17 cellular contexts compared by ENCODE assay signal in the genomic region with DNA sequence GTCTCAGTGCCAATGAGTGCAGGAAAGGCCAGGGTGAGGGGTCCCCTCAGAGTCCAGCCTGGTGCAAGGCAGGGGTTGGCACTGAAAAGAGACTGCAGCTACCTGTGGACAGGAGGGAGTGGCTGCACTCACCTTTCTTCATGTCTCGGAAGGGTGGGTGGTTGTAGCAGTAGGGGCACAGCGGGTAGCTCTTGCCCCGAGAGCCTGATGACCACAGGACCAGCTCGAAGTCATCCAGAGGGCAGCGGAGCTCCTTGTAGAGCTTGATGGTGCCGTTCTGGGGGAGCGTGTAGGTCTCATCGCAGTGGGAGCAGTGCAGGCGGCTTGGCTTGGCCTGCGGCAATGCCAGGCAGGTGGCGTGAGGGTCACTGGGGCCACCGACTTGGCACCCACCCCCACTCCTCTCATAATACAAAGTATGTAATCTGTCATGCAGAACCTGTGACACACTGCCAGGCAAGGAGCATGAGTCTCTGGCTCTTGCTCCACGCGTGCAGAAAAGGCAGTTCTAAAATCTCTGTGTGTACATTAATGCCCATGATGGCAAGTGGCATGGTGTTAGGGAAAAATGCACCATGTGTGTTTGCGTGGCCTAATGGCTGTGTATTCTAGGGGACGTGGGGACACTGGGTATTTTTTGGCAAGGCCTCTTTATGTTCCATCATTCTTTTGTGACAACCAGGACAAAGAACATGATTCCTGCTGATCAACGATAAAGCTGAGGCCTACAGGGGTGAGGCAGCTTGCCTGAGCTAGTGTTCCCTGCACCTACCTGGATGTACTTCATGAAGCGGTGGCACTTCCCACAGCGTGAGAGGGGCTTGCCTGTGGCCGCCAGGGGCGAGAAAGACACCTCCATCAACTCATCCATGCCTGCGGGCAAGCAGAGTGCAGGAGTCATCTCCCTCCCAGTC. TPM values are rescaled to one million over a fixed set of nuclear protein-coding genes. Genes with fewer than 3 reads are reported as not detected.
DNase-seq lines count a peak whose midpoint lies in the region; ATAC-seq, FAIRE-seq and TF ChIP-seq lines count a peak whose summit lies in the region.
"Had no signal": no experiment of that assay in that cellular context is flagged by ENCODE, and none has a peak within 500 bp of the region (broad histone marks: within the 10 kb centered on the region; RNA-seq: fewer than 3 reads in every experiment).

No MANE protein-coding gene starts in this region.

- TF ChIP-seq CTCF in PC-3 (conservative IDR thresholded peaks at IDR 0.05; ENCODE audit: low read depth, low read length) (no peak), GM12878 (IDR thresholded peaks at IDR 0.05 in 2 of 3, conservative IDR thresholded peaks at IDR 0.05 in 1 of 3; ENCODE audit: control insufficient read depth in 2 of 3, extremely low read depth in 1 of 3, insufficient read depth in 1 of 3, low read depth in 3 of 3, low read length in 3 of 3) (no peak), psoas muscle (IDR thresholded peaks at IDR 0.05) (no peak), suprapubic skin (IDR thresholded peaks at IDR 0.05) (no peak), osteocyte (IDR thresholded peaks at IDR 0.05) (no peak)

- no peak overlapping the region for H2BK15ac ChIP-seq in mesenchymal stem cell (ENCODE audit: low read depth, poor library complexity, severe bottlenecking)

- BruUV-seq in PC-3 (replicated peaks; lab: Mats Ljungman, UMichigan) = TSS peak; percentile 3
- TSS peak; percentile 47 for BruUV-seq in GM12878 (replicated peaks; lab: Mats Ljungman, UMichigan)

- H3K9me2 ChIP-seq in PC-3 (replicated peaks; ENCODE audit: low read length) = no peaks in the 10 kb centered on the region

- no peak overlapping the region for H3K18ac ChIP-seq in mesenchymal stem cell (ENCODE audit: low read depth in 1 of 2, low read length in 2 of 2)

- H3F3A ChIP-seq in PC-3 (ENCODE audit: low read length, unreplicated experiment) = no peaks in the 10 kb centered on the region

- H3K9me3 ChIP-seq in PC-3 (ENCODE audit: low read length) (no peaks in the 10 kb centered on the region), GM12878 (replicated peaks; ENCODE audit: control insufficient read depth, insufficient read depth, low read length) (no peaks in the 10 kb centered on the region), mesenchymal stem cell (ENCODE audit: control insufficient read depth, low read length) (no peaks in the 10 kb centered on the region), psoas muscle (no peaks in the 10 kb centered on the region), suprapubic skin (no peaks in the 10 kb centered on the region)
- H3K9me3 ChIP-seq: A549, BLaER1 had no signal

- H3K36me3 ChIP-seq in PC-3 (ENCODE audit: low read depth, low read length) (no peaks in the 10 kb centered on the region), GM12878 (ENCODE audit: control insufficient read depth in 2 of 2, insufficient read depth in 2 of 2, low read length in 1 of 2) (peaks cover 4 to 5% of the 10 kb centered on the region in 2 experiments; a peak in 3 of 4 replicates), mesenchymal stem cell (ENCODE audit: control insufficient read depth in 1 of 2, insufficient read depth in 2 of 2, low read depth in 1 of 2, low read length in 2 of 2) (peaks cover 50 to 57% of the 10 kb centered on the region in 2 experiments), psoas muscle (ENCODE audit: insufficient read depth in 1 of 2, low read depth in 1 of 2) (peaks cover 0 to 57% of the 10 kb centered on the region in 2 donors), suprapubic skin (peaks cover 50% of the 10 kb centered on the region)

- H2AK5ac ChIP-seq in mesenchymal stem cell (ENCODE audit: low read length, severe bottlenecking) = no peak overlapping the region

- no peak overlapping the region for H3K4me2 ChIP-seq in PC-3 (ENCODE audit: low read length)
- H3K4me2 ChIP-seq in GM12878 (ENCODE audit: control insufficient read depth, insufficient read depth) = no peak overlapping the region
- H3K4me2 ChIP-seq in mesenchymal stem cell (ENCODE audit: low read length, poor library complexity, severe bottlenecking) = no peak overlapping the region
- H3K4me2 ChIP-seq: A549, BLaER1 had no signal

- CTCF ChIA-PET in PC-3 (lab: Charles Lee) (no interaction called here), GM12878 (lab: Yijun Ruan, JAX) (no interaction called here)

- H2AFZ ChIP-seq in PC-3 (ENCODE audit: low read length) (no peak overlapping the region), GM12878 (ENCODE audit: control insufficient read depth, low read depth, low read length) (no peak overlapping the region), mesenchymal stem cell (ENCODE audit: low read depth, low read length) (no peak overlapping the region)

- TF ChIP-seq EP300 in GM12878 (IDR thresholded peaks at IDR 0.05; ENCODE audit: borderline replicate concordance in 1 of 2, control insufficient read depth in 1 of 2, low read depth in 2 of 2, low read length in 2 of 2) (no peak), suprapubic skin (IDR thresholded peaks at IDR 0.05) (no peak)

- H3K9me3 Mint-ChIP-seq in osteocyte (ENCODE audit: unreplicated experiment) = no peaks in the 10 kb centered on the region
- H3K9me3 Mint-ChIP-seq: CD14-positive monocyte; CD4-positive, alpha-beta memory T cell; H9 had no signal

- H3K4me3 ChIP-seq in PC-3 (ENCODE audit: low read length) = no peak overlapping the region
- H3K4me3 ChIP-seq in GM12878 = no peak overlapping the region
- no peak overlapping the region for H3K4me3 ChIP-seq in mesenchymal stem cell (ENCODE audit: insufficient read depth in 1 of 2, low read depth in 1 of 2, low read length in 2 of 2)
- H3K4me3 ChIP-seq in psoas muscle = no peak overlapping the region
- no peak overlapping the region for H3K4me3 ChIP-seq in suprapubic skin
- H3K4me3 ChIP-seq: A549, BLaER1 had no signal

- H4K20me1 ChIP-seq in PC-3 (ENCODE audit: low read length) (no peaks in the 10 kb centered on the region), GM12878 (ENCODE audit: control insufficient read depth, insufficient read depth) (no peaks in the 10 kb centered on the region)

- H3K23ac ChIP-seq in mesenchymal stem cell (ENCODE audit: low read length in 2 of 2) = no peak overlapping the region

- H2BK5ac ChIP-seq in mesenchymal stem cell (ENCODE audit: low read depth, low read length, poor library complexity, severe bottlenecking) = no peak overlapping the region

- H2BK12ac ChIP-seq in mesenchymal stem cell (ENCODE audit: low read length in 2 of 2) = no peak overlapping the region

- RAD21 ChIA-PET in GM12878 (lab: Charles Lee; ENCODE audit: unreplicated experiment) = no interaction called here

- H4K8ac ChIP-seq in mesenchymal stem cell (ENCODE audit: low read length) = no peak overlapping the region

- H3K27ac ChIP-seq in PC-3 (ENCODE audit: low read length) = no peak overlapping the region
- H3K27ac ChIP-seq in GM12878 (ENCODE audit: control insufficient read depth, insufficient read depth) = no peak overlapping the region
- H3K27ac ChIP-seq in mesenchymal stem cell (ENCODE audit: low read length, poor library complexity, severe bottlenecking) = no peak overlapping the region
- no peak overlapping the region for H3K27ac ChIP-seq in psoas muscle
- no peak overlapping the region for H3K27ac ChIP-seq in suprapubic skin
- H3K27ac ChIP-seq: A549, BLaER1 had no signal

- peak; percentile 39 for TF ChIP-seq POLR2A in GM12878 (IDR thresholded peaks at IDR 0.05; ENCODE audit: low read depth, low read length)
- no peak for TF ChIP-seq POLR2A in suprapubic skin (IDR thresholded peaks at IDR 0.05)

- SMC1A ChIA-PET in GM12878 (lab: Charles Lee; ENCODE audit: uncharacterized antibody, unreplicated experiment) = no interaction called here

- no peak overlapping the region for H3K9ac ChIP-seq in PC-3 (ENCODE audit: low read length)
- H3K9ac ChIP-seq in GM12878 (ENCODE audit: control insufficient read depth, insufficient read depth, low read length) = no peak overlapping the region
- H3K9ac ChIP-seq in mesenchymal stem cell (ENCODE audit: low read length) = no peak overlapping the region
- H3K9ac ChIP-seq: BLaER1 had no signal

- POLR2A ChIA-PET in PC-3 (lab: Charles Lee; ENCODE audit: unreplicated experiment) = interaction anchor here (0.6 kb wide), 1 partner anchor 9 kb away, joined by 7 read pairs; no protein-coding TSS in a partner anchor
- POLR2A ChIA-PET in GM12878 (lab: Charles Lee) = no interaction called here

- H3K79me1 ChIP-seq in mesenchymal stem cell (replicated peaks; ENCODE audit: low read length, poor library complexity, severe bottlenecking) = no peaks in the 10 kb centered on the region

- H3K4me1 ChIP-seq in PC-3 (ENCODE audit: insufficient read depth, low read length) (no peaks in the 10 kb centered on the region), GM12878 (ENCODE audit: control insufficient read depth, insufficient read depth, low read length) (no peaks in the 10 kb centered on the region), mesenchymal stem cell (ENCODE audit: control insufficient read depth, insufficient read depth, low read depth, low read length) (peaks cover 14% of the 10 kb centered on the region), psoas muscle (peaks cover 8% of the 10 kb centered on the region), suprapubic skin (no peaks in the 10 kb centered on the region)
- H3K4me1 ChIP-seq: A549, BLaER1 had no signal

- peaks cover 7% of the 10 kb centered on the region for H3K36me3 Mint-ChIP-seq in osteocyte (ENCODE audit: unreplicated experiment)

- H3K4me1 Mint-ChIP-seq in osteocyte (ENCODE audit: unreplicated experiment) = no peaks in the 10 kb centered on the region
- H3K4me1 Mint-ChIP-seq: CD4-positive, alpha-beta memory T cell; H9 had no signal

- intact Hi-C loops in PC-3 (cut with micrococcal nuclease) (no loop called here), GM12878 (cut with micrococcal nuclease; ENCODE audit: unreplicated experiment) (no loop called here), psoas muscle (cut with DNase I) (no loop called here)

- TF ChIP-seq RAD21 in GM12878 (IDR thresholded peaks at IDR 0.05; ENCODE audit: insufficient read depth, low read depth, low read length) = no peak

- H3K79me2 ChIP-seq in PC-3 (ENCODE audit: low read length) (no peaks in the 10 kb centered on the region), GM12878 (ENCODE audit: control insufficient read depth, insufficient read depth, low read length) (no peaks in the 10 kb centered on the region)

- H3K4me3 Mint-ChIP-seq in osteocyte (ENCODE audit: unreplicated experiment) = no peak overlapping the region
- H3K4me3 Mint-ChIP-seq: CD14-positive monocyte; CD4-positive, alpha-beta memory T cell; H9 had no signal

- no peak overlapping the region for H2BK120ac ChIP-seq in mesenchymal stem cell (ENCODE audit: low read depth, low read length)

- no peaks in the 10 kb centered on the region for H3K27me3 Mint-ChIP-seq in osteocyte (ENCODE audit: unreplicated experiment)
- H3K27me3 Mint-ChIP-seq: CD4-positive, alpha-beta memory T cell had no signal

- DNase-seq in PC-3 (no peak), GM12878 (ENCODE audit: low read depth, low spot score) (no peak), mesenchymal stem cell (no peak), psoas muscle (no peak), putamen (ENCODE audit: low spot score) (no peak), suprapubic skin (ENCODE audit: low spot score in 2 of 2) (no peak), osteocyte (ENCODE audit: extremely low spot score, unreplicated experiment) (no peak)
- DNase-seq: CD4-positive, alpha-beta memory T cell; DMS153; DMS79; GDM1; H9 had no signal

- no peak for FAIRE-seq in GM12878 (lab: Jason Lieb, UNC)
- FAIRE-seq: A549, H1, HTR-8/SVneo had no signal

- H3K14ac ChIP-seq in mesenchymal stem cell (ENCODE audit: low read length in 2 of 2) = no peak overlapping the region

- H3K27me3 ChIP-seq in PC-3 (ENCODE audit: low read length) (no peaks in the 10 kb centered on the region), GM12878 (replicated peaks in 1 of 2; ENCODE audit: control insufficient read depth in 2 of 2, insufficient read depth in 2 of 2, low read length in 1 of 2) (no peaks in the 10 kb centered on the region), mesenchymal stem cell (ENCODE audit: control insufficient read depth in 1 of 2, insufficient read depth in 1 of 2, low read length in 2 of 2) (no peaks in the 10 kb centered on the region), psoas muscle (ENCODE audit: insufficient read depth in 3 of 3, low read length in 2 of 3) (no peaks in the 10 kb centered on the region), suprapubic skin (no peaks in the 10 kb centered on the region)
- H3K27me3 ChIP-seq: BLaER1 had no signal

- ATAC-seq in PC-3 (no peak), GM12878 (no peak), psoas muscle (peak in 3 of 4 donors; percentile 25 to 47 (median 28))
- ATAC-seq: A549 had no signal

- H3K4ac ChIP-seq in mesenchymal stem cell (ENCODE audit: low read depth in 1 of 2, low read length in 2 of 2) = no peak overlapping the region

- 99% methylated on average over 22 of the region's 22 CpGs for WGBS in GM12878 (ENCODE audit: insufficient coverage, insufficient replicate concordance, low lambda C conversion rate, missing lambda C conversion rate)
- WGBS in mesenchymal stem cell = 97% methylated on average over 20 of the region's 22 CpGs
- 65 to 79% (median 72%) methylated on average over 22 of the region's 22 CpGs for WGBS in psoas muscle, 3 donors
- 89% methylated on average over 22 of the region's 22 CpGs for WGBS in suprapubic skin

- H3K27ac Mint-ChIP-seq in osteocyte (ENCODE audit: unreplicated experiment) = no peak overlapping the region
- H3K27ac Mint-ChIP-seq: H9 had no signal

- H4K91ac ChIP-seq in mesenchymal stem cell (ENCODE audit: low read length) = peak overlapping the region; percentile 46

- in situ Hi-C loops in GM12878 (cut with MboI) = no loop called here

RNA-seq across cellular contexts. Expression of a gene that starts 6.0 kb away (rescaled TPM):
- total RNA-seq in PC-3 (2014; rRNA removed) (40.4 and 46.2 TPM in 2 replicates), GM12878 (2014; rRNA removed) (17.5 and 19.2 TPM in 2 replicates), GM12878 (2014; rRNA removed; fragmentation: Illumina TruSeq; extraction: Trizol) (7.5 and 8.5 TPM in 2 replicates), GM12878 (2021) (19.4 and 26.3 TPM in 2 replicates), psoas muscle (10 to 100 TPM; 11.9 to 29.5 (median 15.7) TPM), suprapubic skin (10 to 100 TPM; 21.9 to 40.7 (median 29.9) TPM), osteocyte (37.6 and 40.2 TPM in 2 replicates)
- total RNA-seq in GM12878 (2013; cell fraction: nucleolus; rRNA removed) = 25.4 and 26.9 TPM in 2 replicates
- polyA plus RNA-seq in GM12878 (2011; ENCODE audit: low read depth) = 2.6 TPM
- polyA plus RNA-seq in GM12878 (2011; rRNA removed) (5.4 and 7.8 TPM in 2 replicates), GM12878 (2014; fragmentation: Illumina TruSeq; extraction: Trizol) (2.9 and 5.6 TPM in 2 replicates), GM12878 (2014; fragmentation: Nextera tagmentation; extraction: Ambion mirVana) (1 to 10 TPM in 1 of 2 experiments, under 1 TPM in 1; 0.55 to 2.0 TPM), GM12878 (2014; rRNA removed) (17.0 and 18.5 TPM in 2 replicates), GM12878 (2016; fragmentation: Nextera tagmentation; extraction: Ambion mirVana) (10 to 100 TPM; 10.9 to 11.6 TPM), psoas muscle (10 to 100 TPM in 2 of 3 donors, 1 to 10 TPM in 1; 8.1 to 13.1 (median 11.8) TPM)
- 8.3 and 10.5 TPM in 2 replicates for polyA plus RNA-seq in GM12878 (2011; cell fraction: cytosol; rRNA removed)
- polyA plus RNA-seq in GM12878 (2011; cell fraction: nucleus; rRNA removed) = 26.6 and 27.9 TPM in 2 replicates
- 6.0 and 6.4 TPM in 2 replicates for polyA plus RNA-seq in GM12878 (2012)
- polyA minus RNA-seq in GM12878 (2011; rRNA and poly(A)+ RNA removed) = 3.5 and 10.0 TPM in 2 replicates
- polyA minus RNA-seq in GM12878 (2011; cell fraction: cytosol; rRNA and poly(A)+ RNA removed) = 2.6 and 5.2 TPM in 2 replicates
- polyA minus RNA-seq in GM12878 (2011; cell fraction: nucleus; rRNA and poly(A)+ RNA removed) = 3.5 and 5.0 TPM in 2 replicates
- polyA plus RNA-seq in mesenchymal stem cell (2013, experiment 1 of 2) = 19.5 TPM
- polyA plus RNA-seq in mesenchymal stem cell (2013, experiment 2 of 2) = 21.1 TPM

RNA-seq across cellular contexts. Expression of a gene that starts 24.0 kb away (rescaled TPM):
- 42.4 and 44.5 TPM in 2 replicates for total RNA-seq in PC-3 (2014; rRNA removed)
- total RNA-seq in GM12878 (2013; cell fraction: nucleolus; rRNA removed) = 173 TPM in 2 replicates
- 43.5 and 47.3 TPM in 2 replicates for total RNA-seq in GM12878 (2014; rRNA removed)
- 19.9 and 22.1 TPM in 2 replicates for total RNA-seq in GM12878 (2014; rRNA removed; fragmentation: Illumina TruSeq; extraction: Trizol)
- 41.9 and 47.1 TPM in 2 replicates for total RNA-seq in GM12878 (2021)
- 7.4 TPM for polyA plus RNA-seq in GM12878 (2011; ENCODE audit: low read depth)
- 7.4 and 12.4 TPM in 2 replicates for polyA plus RNA-seq in GM12878 (2011; rRNA removed)
- polyA plus RNA-seq in GM12878 (2011; cell fraction: cytosol; rRNA removed) = 15.5 and 17.6 TPM in 2 replicates
- polyA plus RNA-seq in GM12878 (2011; cell fraction: nucleus; rRNA removed) = 137 and 161 TPM in 2 replicates
- polyA plus RNA-seq in GM12878 (2012) = 16.8 and 19.0 TPM in 2 replicates
- 12.8 and 29.6 TPM in 2 replicates for polyA plus RNA-seq in GM12878 (2014; fragmentation: Illumina TruSeq; extraction: Trizol)
- polyA plus RNA-seq in GM12878 (2014; fragmentation: Nextera tagmentation; extraction: Ambion mirVana) = 1 to 10 TPM in 1 of 2 experiments, under 1 TPM in 1; 0.60 to 1.6 TPM
- 40.9 and 47.9 TPM in 2 replicates for polyA plus RNA-seq in GM12878 (2014; rRNA removed)
- 10 to 100 TPM; 37.8 to 45.2 TPM for polyA plus RNA-seq in GM12878 (2016; fragmentation: Nextera tagmentation; extraction: Ambion mirVana)
- polyA minus RNA-seq in GM12878 (2011; rRNA and poly(A)+ RNA removed) = 17.1 and 23.3 TPM in 2 replicates
- polyA minus RNA-seq in GM12878 (2011; cell fraction: cytosol; rRNA and poly(A)+ RNA removed) = 6.9 and 8.7 TPM in 2 replicates
- polyA minus RNA-seq in GM12878 (2011; cell fraction: nucleus; rRNA and poly(A)+ RNA removed) = 31.7 and 48.4 TPM in 2 replicates
- polyA plus RNA-seq in mesenchymal stem cell (2013, experiment 1 of 2) = 12.1 TPM
- polyA plus RNA-seq in mesenchymal stem cell (2013, experiment 2 of 2) = 11.4 TPM
- 10 to 100 TPM in 1 of 4 donors, 1 to 10 TPM in 3; 5.4 to 12.2 (median 9.0) TPM for total RNA-seq in psoas muscle
- polyA plus RNA-seq in psoas muscle = 10 to 100 TPM in 1 of 3 donors, 1 to 10 TPM in 2; 6.4 to 13.5 (median 8.1) TPM
- 100 to 1,000 TPM in 1 of 4 donors, 10 to 100 TPM in 3; 28.2 to 113 (median 35.1) TPM for total RNA-seq in suprapubic skin
- 37.0 and 46.0 TPM in 2 replicates for total RNA-seq in osteocyte

Comparison
In these comparisons a context has a peak if more than half of its experiments do, and no peak if none do; other contexts are left out.
1. ATAC-seq: peak in psoas muscle (3 of 4); none in PC-3 (single experiment) and GM12878 (single experiment).